12 cellular contexts compared by ENCODE assay signal in genomic region chr20:57618766-57619052, GRCh38. TPM values are rescaled to one million over a fixed set of nuclear protein-coding genes. Genes with fewer than 3 reads are reported as not detected.
A peak's percentile ranks its signal among the peaks of the same experiment; 100 is the strongest.
DNase-seq lines count a peak whose midpoint lies in the region; ATAC-seq and TF ChIP-seq lines count a peak whose summit lies in the region.
"Had no signal": no experiment of that assay in that cellular context is flagged by ENCODE, and none has a peak within 500 bp of the region (broad histone marks: within the 10 kb centered on the region; RNA-seq: fewer than 3 reads in every experiment).

No MANE protein-coding gene starts in this region.

- peak overlapping the region; percentile 69 for H3K4me2 ChIP-seq in DOHH2 (ENCODE audit: low read length)

- TF ChIP-seq CTCF in DOHH2 (IDR thresholded peaks at IDR 0.05; ENCODE audit: low read depth, low read length, poor library complexity, severe bottlenecking) (no peak), neutrophil (IDR thresholded peaks at IDR 0.05) (no peak)

- H3K27ac ChIP-seq in DOHH2 (ENCODE audit: low read depth, low read length) (no peak overlapping the region), neutrophil (peak overlapping the region; percentile 95)
- H3K27ac ChIP-seq: pancreas had no signal

- DNase-seq in occipital lobe (lab: John Stamatoyannopoulos, UW) (no peak), 8988T (no peak), Kasumi-1 (lab: John Stamatoyannopoulos, UW) (no peak)
- DNase-seq: NCI-H226 had no signal

- H3K4me1 ChIP-seq in DOHH2 (ENCODE audit: control insufficient read depth, low read length) (peaks cover 50% of the 10 kb centered on the region), neutrophil (ENCODE audit: control insufficient read depth in 1 of 2, insufficient read depth in 1 of 2, low read depth in 1 of 2, low read length in 1 of 2) (peaks cover 44 to 52% of the 10 kb centered on the region in 2 experiments)
- H3K4me1 ChIP-seq: pancreas had no signal

- no peaks in the 10 kb centered on the region for H3K79me2 ChIP-seq in DOHH2 (ENCODE audit: control insufficient read depth, low read length)

- H3K36me3 ChIP-seq in DOHH2 (ENCODE audit: control insufficient read depth, low read length) = no peaks in the 10 kb centered on the region
- H3K36me3 ChIP-seq in neutrophil = peaks cover 38% of the 10 kb centered on the region
- H3K36me3 ChIP-seq: MG63, pancreas had no signal

- peak overlapping the region; percentile 75 for H3K4me3 Mint-ChIP-seq in activated naive CD8-positive, alpha-beta T cell

- peak; percentile 3 for ATAC-seq in HG02571 (IDR thresholded peaks at IDR 0.05; ENCODE audit: unreplicated experiment)

- peak overlapping the region; percentile 87 for H3K27ac Mint-ChIP-seq in activated naive CD8-positive, alpha-beta T cell

- no peaks in the 10 kb centered on the region for H3K9me3 ChIP-seq in DOHH2 (ENCODE audit: control insufficient read depth, insufficient read depth, low read length)
- H3K9me3 ChIP-seq in neutrophil = no peaks in the 10 kb centered on the region
- H3K9me3 ChIP-seq: MG63, pancreas had no signal

- peaks cover 60% of the 10 kb centered on the region for H3K4me1 Mint-ChIP-seq in activated naive CD8-positive, alpha-beta T cell (ENCODE audit: low read depth)

- H3K27me3 ChIP-seq in DOHH2 (ENCODE audit: control insufficient read depth, low read length) = peaks cover 83% of the 10 kb centered on the region
- H3K27me3 ChIP-seq in neutrophil = peaks cover 7% of the 10 kb centered on the region
- H3K27me3 ChIP-seq: MG63, pancreas had no signal

- peaks cover 23% of the 10 kb centered on the region for H4K20me1 ChIP-seq in DOHH2 (ENCODE audit: control insufficient read depth, insufficient read depth, low read depth, low read length)

- H3K27me3 Mint-ChIP-seq in activated naive CD8-positive, alpha-beta T cell = no peaks in the 10 kb centered on the region

- H3K9me2 ChIP-seq in DOHH2 (replicated peaks; ENCODE audit: control insufficient read depth, low read length) = no peaks in the 10 kb centered on the region

- H3F3A ChIP-seq in DOHH2 (ENCODE audit: control insufficient read depth, insufficient read depth) = peaks cover 22% of the 10 kb centered on the region

- no peaks in the 10 kb centered on the region for H3K9me3 Mint-ChIP-seq in activated naive CD8-positive, alpha-beta T cell (ENCODE audit: low read depth)

- H3K4me3 ChIP-seq in DOHH2 (ENCODE audit: low read length) = peak overlapping the region; percentile 12; the same call in 1 of the 2 replicates
- H3K4me3 ChIP-seq in neutrophil (ENCODE audit: low read depth in 1 of 2, low read length in 1 of 2) = peak overlapping the region; percentile 65 to 71
- H3K4me3 ChIP-seq: MG63, pancreas had no signal

- peaks cover 4% of the 10 kb centered on the region for H3K36me3 Mint-ChIP-seq in activated naive CD8-positive, alpha-beta T cell

RNA-seq across cellular contexts. Expression of gene ZBP1, which starts 1.5 kb away (rescaled TPM):
- not detected for total RNA-seq in occipital lobe
- total RNA-seq: kidney epithelial cell, RPMI7951 had no signal

RNA-seq across cellular contexts. Expression of gene PCK1, which starts 57.8 kb away (rescaled TPM):
- total RNA-seq in occipital lobe = 0.31 TPM
- total RNA-seq: RPMI7951 had no signal
